In genomic region chr1:32180186-32181060, GRCh38 we compare ENCODE assay signal across 1 cellular context.
A peak's percentile ranks its signal among the peaks of the same experiment; 100 is the strongest.
TF ChIP-seq lines count a peak whose summit lies in the region.

No MANE protein-coding gene starts in this region.

TF ChIP-seq in SK-N-SH, 30 proteins besides CTCF, POLR2A, EP300 and RAD21:
- no peak for TF ChIP-seq USF1 (IDR thresholded peaks at IDR 0.05; ENCODE audit: borderline replicate concordance, low read depth)
- no peak for TF ChIP-seq POLR2AphosphoS5 (IDR thresholded peaks at IDR 0.05; ENCODE audit: low read depth, low read length)
- no peak for TF ChIP-seq ZBTB33 (IDR thresholded peaks at IDR 0.05; ENCODE audit: borderline replicate concordance, low read depth)
- no peak for TF ChIP-seq EZH2phosphoT487 (IDR thresholded peaks at IDR 0.05; ENCODE audit: borderline replicate concordance, low read depth)
- no peak for TF ChIP-seq CHD2 (IDR thresholded peaks at IDR 0.05; ENCODE audit: low read length, partially characterized antibody)
- TF ChIP-seq GABPA (IDR thresholded peaks at IDR 0.05; ENCODE audit: low read depth): peak; percentile 21; the same call in 1 of the 2 replicates
- TF ChIP-seq RCOR1 (IDR thresholded peaks at IDR 0.05; ENCODE audit: low read length): no peak
- TF ChIP-seq NRF1 (IDR thresholded peaks at IDR 0.05; ENCODE audit: low read depth, low read length): no peak
- TF ChIP-seq YY1 (IDR thresholded peaks at IDR 0.05; ENCODE audit: low read depth): no peak
- TF ChIP-seq RXRA (IDR thresholded peaks at IDR 0.05; ENCODE audit: borderline replicate concordance, low read depth): no peak
- TF ChIP-seq SIN3A (IDR thresholded peaks at IDR 0.05; ENCODE audit: borderline replicate concordance, low read depth, low read length): peak; percentile 25; the same call in 1 of the 2 replicates
- TF ChIP-seq NFIC (IDR thresholded peaks at IDR 0.05; ENCODE audit: borderline replicate concordance): no peak
- no peak for TF ChIP-seq MAX (IDR thresholded peaks at IDR 0.05; ENCODE audit: low read depth)
- TF ChIP-seq JUND (IDR thresholded peaks at IDR 0.05): no peak
- no peak for TF ChIP-seq IRF3 (IDR thresholded peaks at IDR 0.05; ENCODE audit: low read depth, low read length)
- no peak for TF ChIP-seq ELF1 (IDR thresholded peaks at IDR 0.05)
- TF ChIP-seq TAF1 (IDR thresholded peaks at IDR 0.05; ENCODE audit: borderline replicate concordance, low read depth, low read length): peak; percentile 22; the same call in 1 of the 2 replicates
- no peak for TF ChIP-seq FOSL2 (IDR thresholded peaks at IDR 0.05; ENCODE audit: borderline replicate concordance, low read depth)
- TF ChIP-seq TCF12 (IDR thresholded peaks at IDR 0.05): no peak
- TF ChIP-seq FOXJ3 (CRISPR knock-in tag; IDR thresholded peaks at IDR 0.05): no peak
